ENCODE assay signal across 14 cellular contexts in genomic region chr16:78128920-78129319, GRCh38.
"Had no signal": no experiment of that assay in that cellular context is flagged by ENCODE, and none has a peak within 500 bp of the region (broad histone marks: within the 10 kb centered on the region; RNA-seq: fewer than 3 reads in every experiment).

No MANE protein-coding gene starts in this region.

- H3K36me3 ChIP-seq: tibial artery, uterus had no signal

- H3K4me1 ChIP-seq: uterus had no signal

- H3K9me3 ChIP-seq: tibial artery, uterus had no signal

- H3K27ac Mint-ChIP-seq: activated naive CD4-positive, alpha-beta T cell treated with anti-CD3 and anti-CD28 coated beads, Interleukin-2, amount 10 ng/mL, durations not matched to agents 7 days and 5 days; activated T-cell treated with anti-CD3 and anti-CD28 coated beads, Interleukin-2, amount 50 U/mL, for 24 hours; naive thymus-derived CD4-positive, alpha-beta T cell had no signal

- H3K9me3 Mint-ChIP-seq: activated naive CD4-positive, alpha-beta T cell treated with anti-CD3 and anti-CD28 coated beads, Interleukin-2, amount 10 ng/mL, durations not matched to agents 7 days and 5 days; activated T-cell treated with anti-CD3 and anti-CD28 coated beads, Interleukin-2, amount 50 U/mL, for 24 hours had no signal

- H3K4me3 ChIP-seq: spleen, tibial artery, uterus had no signal

- H3K27me3 Mint-ChIP-seq: activated naive CD4-positive, alpha-beta T cell treated with anti-CD3 and anti-CD28 coated beads, Interleukin-2, amount 10 ng/mL, durations not matched to agents 7 days and 5 days; activated T-cell treated with anti-CD3 and anti-CD28 coated beads, Interleukin-2, amount 50 U/mL, for 24 hours; naive thymus-derived CD4-positive, alpha-beta T cell had no signal

- H3K27me3 ChIP-seq: spleen, tibial artery, uterus had no signal

- H3K27ac ChIP-seq: epithelial cell of prostate, spleen, tibial artery, uterus, VCaP had no signal

- H3K4me1 Mint-ChIP-seq: activated naive CD4-positive, alpha-beta T cell treated with anti-CD3 and anti-CD28 coated beads, Interleukin-2, amount 10 ng/mL, durations not matched to agents 7 days and 5 days had no signal

- ATAC-seq: naive thymus-derived CD4-positive, alpha-beta T cell; SK-N-SH treated with all-trans-retinoic acid at 6 μM for 48 hours had no signal

- DNase-seq: activated CD4-positive, alpha-beta T cell treated with anti-CD3 and anti-CD28 coated beads, Interleukin-2, amount 50 U/mL, for 48 hours; activated naive CD4-positive, alpha-beta T cell treated with anti-CD3 and anti-CD28 coated beads, Interleukin-2, amount 10 ng/mL, durations not matched to agents 7 days and 5 days; activated T-cell treated with anti-CD3 and anti-CD28 coated beads, Interleukin-2, amount 50 U/mL, for 24 hours; hypothalamus; kidney; naive thymus-derived CD4-positive, alpha-beta T cell; posterior cingulate gyrus; retina; spleen; tibial artery; uterus had no signal

- H3K4me3 Mint-ChIP-seq: activated naive CD4-positive, alpha-beta T cell treated with anti-CD3 and anti-CD28 coated beads, Interleukin-2, amount 10 ng/mL, durations not matched to agents 7 days and 5 days; activated T-cell treated with anti-CD3 and anti-CD28 coated beads, Interleukin-2, amount 50 U/mL, for 24 hours; naive thymus-derived CD4-positive, alpha-beta T cell had no signal
